30 cellular contexts compared by ENCODE assay signal in the genomic region with DNA sequence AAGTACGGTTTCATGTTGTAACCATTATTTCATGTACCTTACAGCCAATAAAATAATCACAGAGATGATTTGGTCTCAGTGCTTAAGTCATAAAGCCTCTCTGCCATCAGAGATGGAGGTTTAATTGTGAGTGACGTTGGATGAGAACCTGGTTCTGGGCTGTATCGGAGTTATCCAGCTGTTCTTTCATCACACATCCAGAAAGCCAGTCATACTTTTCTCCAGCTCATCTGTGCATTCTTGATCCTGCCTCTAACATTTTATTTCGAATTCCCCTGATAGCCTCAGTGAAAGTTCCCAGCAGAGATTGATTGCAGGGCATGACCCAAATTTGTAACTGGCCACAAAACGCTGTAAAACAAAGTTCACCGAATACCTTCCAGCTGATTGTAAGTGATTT.
"Had no signal": no experiment of that assay in that cellular context is flagged by ENCODE, and none has a peak within 500 bp of the region (broad histone marks: within the 10 kb centered on the region; RNA-seq: fewer than 3 reads in every experiment).

No MANE protein-coding gene starts in this region.

- H3K4me1 Mint-ChIP-seq: immature natural killer cell; naive thymus-derived CD8-positive, alpha-beta T cell; stimulated activated naive B cell treated with anti-CD40 and anti-IgM and Interleukin-4, amounts not matched to agents 10 μg/mL and 1 μg/mL and 100 μg/mL, for 72 hours had no signal

- FAIRE-seq: islet of Langerhans, kidney had no signal

- H3K9ac ChIP-seq: neural progenitor cell, parathyroid adenoma had no signal

- H3K4me1 ChIP-seq: left lung, lower lobe of right lung, parathyroid adenoma, right atrium auricular region, right lobe of liver, stomach, testis, thyroid gland, transverse colon, upper lobe of left lung, vagina had no signal

- H3K27ac Mint-ChIP-seq: immature natural killer cell; naive thymus-derived CD8-positive, alpha-beta T cell; nephron progenitor cell; neural progenitor cell; stimulated activated naive B cell treated with anti-CD40 and anti-IgM and Interleukin-4, amounts not matched to agents 10 μg/mL and 1 μg/mL and 100 μg/mL, for 72 hours had no signal

- H3K4me2 ChIP-seq: neural progenitor cell had no signal

- H3K4me3 ChIP-seq: left lung, lower lobe of right lung, neural progenitor cell, right atrium auricular region, right lobe of liver, skin epidermis, stomach, testis, thyroid gland, transverse colon, upper lobe of left lung, vagina had no signal

- H3K79me2 ChIP-seq: parathyroid adenoma had no signal

- H3K36me3 ChIP-seq: left lung, lower lobe of right lung, neural progenitor cell, neutrophil, right atrium auricular region, right lobe of liver, stomach, thyroid gland, transverse colon, upper lobe of left lung, vagina had no signal

- H3K36me3 Mint-ChIP-seq: immature natural killer cell; naive thymus-derived CD8-positive, alpha-beta T cell; neural progenitor cell; stimulated activated naive B cell treated with anti-CD40 and anti-IgM and Interleukin-4, amounts not matched to agents 10 μg/mL and 1 μg/mL and 100 μg/mL, for 72 hours had no signal

- H3K4me3 Mint-ChIP-seq: immature natural killer cell; naive thymus-derived CD8-positive, alpha-beta T cell; nephron progenitor cell; neural progenitor cell; stimulated activated naive B cell treated with anti-CD40 and anti-IgM and Interleukin-4, amounts not matched to agents 10 μg/mL and 1 μg/mL and 100 μg/mL, for 72 hours had no signal

- ATAC-seq: left colon; left lung; lower lobe of right lung; naive thymus-derived CD8-positive, alpha-beta T cell; right lobe of liver; stimulated activated naive B cell treated with anti-CD40 and anti-IgM and Interleukin-4, amounts not matched to agents 10 μg/mL and 1 μg/mL and 100 μg/mL, for 72 hours; stimulated activated naive CD8-positive, alpha-beta T cell treated with anti-CD3 and anti-CD28 coated beads, Interleukin-15, Interleukin-2, amounts not matched to agents 100 U/mL and 50 U/mL, for 24 hours had no signal

- H3K9me3 ChIP-seq: left lung, lower lobe of right lung, neutrophil, right atrium auricular region, right lobe of liver, stomach, testis, thyroid gland, transverse colon, upper lobe of left lung, vagina had no signal

- DNase-seq: hypothalamus; immature natural killer cell; kidney; left colon; left lung; lower lobe of right lung; mammary epithelial cell; mesenchymal stem cell; naive thymus-derived CD8-positive, alpha-beta T cell; nephron progenitor cell; occipital lobe; right lobe of liver; stimulated activated CD4-positive, alpha-beta T cell treated with anti-CD3 and anti-CD28 coated beads, Interleukin-12 subunit alpha, Interleukin-12 subunit beta, amount 100 ng/mL, for 4 hours; stimulated activated CD4-positive, alpha-beta T cell treated with anti-CD3 and anti-CD28 coated beads, Interleukin-15, amount 100 ng/mL, for 24 hours; stimulated activated CD4-positive, alpha-beta T cell treated with anti-CD3 and anti-CD28 coated beads, Interleukin-2, amount 100 ng/mL, for 24 hours; stimulated activated CD4-positive, alpha-beta T cell treated with anti-CD3 and anti-CD28 coated beads, Interleukin-4, amount 100 ng/mL, for 1 hour; stimulated activated naive B cell treated with anti-CD40 and anti-IgM and Interleukin-4, amounts not matched to agents 10 μg/mL and 1 μg/mL and 100 μg/mL, for 72 hours; stimulated activated naive CD8-positive, alpha-beta T cell treated with anti-CD3 and anti-CD28 coated beads, Interleukin-15, Interleukin-2, amounts not matched to agents 100 U/mL and 50 U/mL, for 24 hours; stomach; testis; thyroid gland; transverse colon; upper lobe of left lung had no signal

- H2AFZ ChIP-seq: neural progenitor cell, parathyroid adenoma had no signal

- H3K27ac ChIP-seq: left lung, lower lobe of right lung, neural progenitor cell, neutrophil, parathyroid adenoma, right atrium auricular region, right lobe of liver, skin epidermis, stomach, testis, thyroid gland, transverse colon, upper lobe of left lung, vagina had no signal

- H3K27me3 ChIP-seq: left lung, neural progenitor cell, neutrophil, right atrium auricular region, right lobe of liver, stomach, testis, thyroid gland, transverse colon, upper lobe of left lung, vagina had no signal

- H3K9me3 Mint-ChIP-seq: immature natural killer cell; naive thymus-derived CD8-positive, alpha-beta T cell had no signal
